In the genomic region with DNA sequence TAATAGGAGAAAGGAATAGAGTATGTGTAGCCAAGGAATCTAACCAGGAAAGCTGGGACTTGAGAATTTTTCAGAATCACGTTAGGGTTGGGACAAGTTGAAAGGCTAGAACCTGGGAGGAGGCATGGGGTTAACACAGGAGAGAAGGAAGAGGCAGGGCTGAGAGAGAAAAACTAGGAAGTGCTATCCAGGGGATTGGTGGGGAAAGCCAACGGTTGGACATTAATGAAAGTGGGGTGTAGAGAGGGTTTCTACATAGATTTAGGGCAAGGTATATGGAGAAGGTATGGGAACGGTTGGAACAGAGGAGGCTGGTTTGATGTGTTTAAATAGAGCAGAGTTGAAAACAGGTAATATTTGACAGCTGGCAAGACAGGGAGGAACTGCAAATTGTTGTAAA, we compare ENCODE assay signal across 10 cellular contexts. TPM values are rescaled to one million over a fixed set of nuclear protein-coding genes. Genes with fewer than 3 reads are reported as not detected.
DNase-seq lines count a peak whose midpoint lies in the region; ATAC-seq, FAIRE-seq and TF ChIP-seq lines count a peak whose summit lies in the region.
"Had no signal": no experiment of that assay in that cellular context is flagged by ENCODE, and none has a peak within 500 bp of the region (broad histone marks: within the 10 kb centered on the region; RNA-seq: fewer than 3 reads in every experiment).

No MANE protein-coding gene starts in this region.

- H2BK12ac ChIP-seq in H1 (ENCODE audit: low read depth, low read length), result no peak overlapping the region

- POLR2A ChIA-PET in CD8-positive, alpha-beta T cell (lab: Charles Lee), result interaction anchor here (1.3 to 3.1 kb wide), 2 partner anchors 12 to 113 kb away, joined by 3 to 7 read pairs; no protein-coding TSS in a partner anchor
- POLR2A ChIA-PET in H1 (lab: Charles Lee; ENCODE audit: partially characterized antibody), result interaction anchor here (1.1 to 8.3 kb wide), 5 partner anchors 8 to 20 kb away, joined by 3 to 180 read pairs (median 96); partner anchors contain the start of gene ELOB

- no peaks in the 10 kb centered on the region for H3K9me3 ChIP-seq in CD8-positive, alpha-beta T cell (ENCODE audit: low read length)
- peaks cover 0 to 2% of the 10 kb centered on the region in 2 experiments; a peak in 1 of 4 replicates for H3K9me3 ChIP-seq in H1 (ENCODE audit: insufficient read depth in 2 of 2, low read depth in 1 of 2, low read length in 1 of 2)
- no peaks in the 10 kb centered on the region for H3K9me3 ChIP-seq in osteoblast (ENCODE audit: low read depth, low read length)

- no peaks in the 10 kb centered on the region for H3K27me3 Mint-ChIP-seq in CD8-positive, alpha-beta T cell (ENCODE audit: low read depth)

- no peak overlapping the region for H4K8ac ChIP-seq in H1 (ENCODE audit: extremely low read depth, insufficient read depth, low read length)

- no peak overlapping the region for H2BK120ac ChIP-seq in H1 (replicated peaks; ENCODE audit: low read depth, low read length)

- FAIRE-seq in H1 (lab: Jason Lieb, UNC), result no peak

- no peak for TF ChIP-seq POLR2A in NB4 (IDR thresholded peaks at IDR 0.05; ENCODE audit: extremely low read depth, insufficient read length)
- TF ChIP-seq POLR2A in H1 (IDR thresholded peaks at IDR 0.05; ENCODE audit: control extremely low read depth in 1 of 2, low read depth in 2 of 2, low read length in 2 of 2), result no peak

- H2AFZ ChIP-seq in H1 (ENCODE audit: low read length) (no peak overlapping the region), osteoblast (ENCODE audit: low read length) (no peak overlapping the region)

- no peak overlapping the region for H2BK20ac ChIP-seq in H1 (ENCODE audit: low read length)

- peaks cover 43% of the 10 kb centered on the region for H3K4me1 ChIP-seq in CD8-positive, alpha-beta T cell (ENCODE audit: insufficient read depth, low read length)
- H3K4me1 ChIP-seq in H1 (replicated peaks in 1 of 4; ENCODE audit: control insufficient read depth in 3 of 4, insufficient read depth in 4 of 4, low read length in 3 of 4), result peaks cover 2 to 8% (median 5%) of the 10 kb centered on the region in 4 experiments; a peak in 6 of 7 replicates
- peaks cover 25% of the 10 kb centered on the region for H3K4me1 ChIP-seq in osteoblast (ENCODE audit: insufficient read depth, low read length)

- intact Hi-C loops in CD8-positive, alpha-beta T cell (cut with DNase I, micrococcal nuclease), result loop anchor here in 1 of 2 experiments (2.0 kb wide), 1 partner anchor 14 kb away; no protein-coding TSS in a partner anchor
- intact Hi-C loops in posterior vena cava (cut with DNase I), result no loop called here

- peaks cover 29% of the 10 kb centered on the region for H3K36me3 ChIP-seq in CD8-positive, alpha-beta T cell (ENCODE audit: insufficient read depth, low read length)
- H3K36me3 ChIP-seq in H1 (ENCODE audit: control insufficient read depth in 2 of 4, insufficient read depth in 4 of 4, low read length in 3 of 4), result peaks cover 21 to 45% (median 37%) of the 10 kb centered on the region in 4 experiments
- peaks cover 35% of the 10 kb centered on the region for H3K36me3 ChIP-seq in osteoblast (ENCODE audit: insufficient read depth, low read length)

- H3K79me2 ChIP-seq in H1 (ENCODE audit: control insufficient read depth in 1 of 2, insufficient read depth in 2 of 2, low read length in 2 of 2) (peaks cover 52 to 79% of the 10 kb centered on the region in 2 experiments), osteoblast (ENCODE audit: insufficient read depth, low read length) (peaks cover 81% of the 10 kb centered on the region)

- H4K91ac ChIP-seq in H1 (replicated peaks; ENCODE audit: insufficient read length, low read length), result no peak overlapping the region

- WGBS in H1 (ENCODE audit: extremely low coverage in 1 of 2, insufficient coverage in 1 of 2, insufficient read length in 1 of 2, insufficient replicate concordance in 2 of 2, low coverage in 1 of 2, low lambda C conversion rate in 2 of 2, missing lambda C conversion rate in 1 of 2), 2 experiments, result 67 to 100% methylated on average over 1 to 3 of the region's 3 CpGs

- peaks cover 8% of the 10 kb centered on the region; the same call in 1 of the 2 replicates for H3K23me2 ChIP-seq in H1 (ENCODE audit: low read depth, low read length)

- no peak for ATAC-seq in CD8-positive, alpha-beta T cell

- no peak overlapping the region for H3K23ac ChIP-seq in H1 (ENCODE audit: insufficient read length)

- no peak overlapping the region for H3K4ac ChIP-seq in H1 (replicated peaks; ENCODE audit: insufficient read length, low read depth, low read length)

- H2AK5ac ChIP-seq in H1 (ENCODE audit: low read depth, low read length), result no peak overlapping the region

- H3K14ac ChIP-seq in H1 (ENCODE audit: insufficient read length), result no peak overlapping the region

- peaks cover 67% of the 10 kb centered on the region for H3K36me3 Mint-ChIP-seq in CD8-positive, alpha-beta T cell

- peaks cover 2% of the 10 kb centered on the region for H3K9me3 Mint-ChIP-seq in CD8-positive, alpha-beta T cell

- H3K9ac ChIP-seq in H1 (replicated peaks in 1 of 4; ENCODE audit: extremely low read depth in 1 of 4, low read depth in 3 of 4, low read length in 3 of 4), result peak overlapping the region in 2 of 4 experiments; percentile 12 to 38; a peak in 1 of 7 replicates

- TF ChIP-seq EP300 in H1 (IDR thresholded peaks at IDR 0.05; ENCODE audit: borderline replicate concordance in 1 of 2, low read depth in 2 of 2, low read length in 2 of 2), result no peak

- no peak for TF ChIP-seq RAD21 in H1 (IDR thresholded peaks at IDR 0.05 in 1 of 2, conservative IDR thresholded peaks at IDR 0.05 in 1 of 2; ENCODE audit: low read depth in 2 of 2, low read length in 2 of 2)

- H2BK5ac ChIP-seq in H1 (ENCODE audit: low read depth, low read length), result no peak overlapping the region

- H3K4me3 ChIP-seq in CD8-positive, alpha-beta T cell (ENCODE audit: low read depth, low read length), result peak overlapping the region; percentile 2
- H3K4me3 ChIP-seq in NB4 (ENCODE audit: low read depth, low read length), result peak overlapping the region; percentile 99
- H3K4me3 ChIP-seq in H1 (ENCODE audit: extremely low read depth in 1 of 4, insufficient read depth in 2 of 4, low read depth in 3 of 4, low read length in 4 of 4), result peak overlapping the region in 3 of 4 experiments; percentile 14 to 89 (median 88); a peak in 5 of 8 replicates
- H3K4me3 ChIP-seq in osteoblast (ENCODE audit: insufficient read depth, low read length), result peak overlapping the region; percentile 87

- H4K20me1 ChIP-seq in H1 (replicated peaks in 1 of 2; ENCODE audit: control insufficient read depth in 1 of 2, insufficient read depth in 2 of 2, low read length in 2 of 2) (peaks cover 21 to 25% of the 10 kb centered on the region in 2 experiments), osteoblast (ENCODE audit: insufficient read depth, low read length) (peaks cover 65% of the 10 kb centered on the region)

- no peak overlapping the region for H3K27ac ChIP-seq in CD8-positive, alpha-beta T cell (ENCODE audit: low read depth, low read length)
- H3K27ac ChIP-seq in H1 (ENCODE audit: low read depth, low read length) (no peak overlapping the region), osteoblast (ENCODE audit: low read depth, low read length) (peak overlapping the region; percentile 13)

- peak overlapping the region; percentile 89 for H3K4me3 Mint-ChIP-seq in CD8-positive, alpha-beta T cell

- H3K4me1 Mint-ChIP-seq in CD8-positive, alpha-beta T cell (ENCODE audit: low read depth), result peaks cover 67% of the 10 kb centered on the region

- no peak overlapping the region for H3K56ac ChIP-seq in H1 (replicated peaks; ENCODE audit: insufficient read length, low read depth, low read length)

- no peak overlapping the region for H2BK15ac ChIP-seq in H1 (ENCODE audit: low read length)

- peaks cover 5% of the 10 kb centered on the region; the same call in 1 of the 2 replicates for H3K79me1 ChIP-seq in H1 (ENCODE audit: low read depth, low read length)

- peak overlapping the region; percentile 77 to 82 for H3K4me2 ChIP-seq in H1 (ENCODE audit: insufficient read depth in 1 of 2, low read depth in 2 of 2, low read length in 2 of 2)
- peak overlapping the region; percentile 90 for H3K4me2 ChIP-seq in osteoblast (ENCODE audit: insufficient read depth, low read length)

- no peak overlapping the region for H3K18ac ChIP-seq in H1 (ENCODE audit: extremely low read depth, low read length)

- no peaks in the 10 kb centered on the region for H3K27me3 ChIP-seq in CD8-positive, alpha-beta T cell (ENCODE audit: insufficient read depth, low read length)
- no peaks in the 10 kb centered on the region for H3K27me3 ChIP-seq in H1 (replicated peaks in 1 of 4; ENCODE audit: control insufficient read depth in 3 of 4, extremely low read depth in 1 of 4, insufficient read depth in 3 of 4, low read length in 3 of 4)
- H3K27me3 ChIP-seq in osteoblast (ENCODE audit: insufficient read depth, low read length), result no peaks in the 10 kb centered on the region

- no peak for TF ChIP-seq CTCF in CD8-positive, alpha-beta T cell (IDR thresholded peaks at IDR 0.05)
- TF ChIP-seq CTCF in NB4 (IDR thresholded peaks at IDR 0.05; ENCODE audit: low read depth, low read length) (no peak), H1 (IDR thresholded peaks at IDR 0.05; ENCODE audit: control extremely low read depth in 1 of 3, insufficient read depth in 1 of 3, low read depth in 1 of 3, low read length in 3 of 3) (no peak), osteoblast (IDR thresholded peaks at IDR 0.05; ENCODE audit: extremely low read depth, low read depth, low read length) (no peak)

- no peak overlapping the region for H4K5ac ChIP-seq in H1 (ENCODE audit: insufficient read length, low read depth, low read length)

- DNase-seq in CD8-positive, alpha-beta T cell, result no peak
- DNase-seq in NB4 (ENCODE audit: low read depth) (no peak), H1 (ENCODE audit: low read depth in 1 of 2, low spot score in 2 of 2) (no peak), osteoblast (ENCODE audit: insufficient read length, low spot score, missing footprints) (peak; percentile 85), DMS53 treated with DMSO at 0.1 percent for 48 hours (lab: John Stamatoyannopoulos, UW; ENCODE audit: unreplicated experiment) (no peak), posterior vena cava (ENCODE audit: low spot score) (no peak), AG08396 (ENCODE audit: low spot score) (no peak)
- DNase-seq in activated CD4-positive, alpha-beta T cell treated with anti-CD3 and anti-CD28 coated beads for 4 hours, result no peak
- DNase-seq: NCI-H2171 treated with DMSO at 0.1 percent for 48 hours had no signal

- peak overlapping the region; percentile 84 for H3K27ac Mint-ChIP-seq in CD8-positive, alpha-beta T cell

- CTCF ChIA-PET in CD8-positive, alpha-beta T cell (lab: Charles Lee), result no interaction called here
- CTCF ChIA-PET in H1 (lab: Charles Lee; ENCODE audit: partially characterized antibody), result no interaction called here

RNA-seq across cellular contexts. Expression of gene SRRM2, which starts 2.7 kb away (rescaled TPM):
- total RNA-seq in CD8-positive, alpha-beta T cell, result 1,000 to 10,000 TPM; 1,249 to 1,283 TPM
- total RNA-seq in H1 (2021; fragmentation: NEBNext Ultra II Directional; extraction: Animal tissue kit (Norgen Biotek cat#: 25700)), result 563 and 579 TPM in 2 replicates
- 300 and 654 TPM in 2 replicates for polyA plus RNA-seq in H1 (2011; rRNA removed)
- 295 TPM for polyA plus RNA-seq in H1 (2011; cell fraction: cytosol; rRNA removed)
- 2,432 TPM for polyA plus RNA-seq in H1 (2011; cell fraction: nucleus; rRNA removed)
- 719 to 870 TPM (median 834 TPM) in 4 replicates for polyA plus RNA-seq in H1 (2012, experiment 1 of 2)
- 118 TPM for polyA plus RNA-seq in H1 (2012, experiment 2 of 2)
- 837 TPM for polyA plus RNA-seq in H1 (2013, experiment 1 of 2)
- 754 TPM for polyA plus RNA-seq in H1 (2013, experiment 2 of 2)
- polyA minus RNA-seq in H1 (2011; rRNA and poly(A)+ RNA removed), result 129 and 194 TPM in 2 replicates
- 277 TPM for polyA minus RNA-seq in H1 (2011; cell fraction: cytosol; rRNA and poly(A)+ RNA removed)
- 360 TPM for polyA minus RNA-seq in H1 (2011; cell fraction: nucleus; rRNA and poly(A)+ RNA removed)
- total RNA-seq in osteoblast (56.8 and 62.2 TPM in 2 replicates), posterior vena cava (100 to 1,000 TPM; 320 to 360 TPM)

RNA-seq across cellular contexts. Expression of gene ELOB, which starts 21.9 kb away (rescaled TPM):
- total RNA-seq in CD8-positive, alpha-beta T cell, result 10 to 100 TPM; 70.3 to 71.5 TPM
- total RNA-seq in H1 (2021; fragmentation: NEBNext Ultra II Directional; extraction: Animal tissue kit (Norgen Biotek cat#: 25700)), result 237 and 248 TPM in 2 replicates
- 1,357 and 1,702 TPM in 2 replicates for polyA plus RNA-seq in H1 (2011; rRNA removed)
- polyA plus RNA-seq in H1 (2011; cell fraction: cytosol; rRNA removed), result 705 TPM
- 474 TPM for polyA plus RNA-seq in H1 (2011; cell fraction: nucleus; rRNA removed)
- polyA plus RNA-seq in H1 (2012, experiment 1 of 2), result 292 to 520 TPM (median 401 TPM) in 4 replicates
- polyA plus RNA-seq in H1 (2012, experiment 2 of 2), result 2,300 TPM
- polyA plus RNA-seq in H1 (2013, experiment 1 of 2), result 136 TPM
- 134 TPM for polyA plus RNA-seq in H1 (2013, experiment 2 of 2)
- polyA minus RNA-seq in H1 (2011; rRNA and poly(A)+ RNA removed), result 86.0 and 133 TPM in 2 replicates
- polyA minus RNA-seq in H1 (2011; cell fraction: cytosol; rRNA and poly(A)+ RNA removed), result 98.0 TPM
- polyA minus RNA-seq in H1 (2011; cell fraction: nucleus; rRNA and poly(A)+ RNA removed), result 84.9 TPM
- 173 and 195 TPM in 2 replicates for total RNA-seq in osteoblast
- total RNA-seq in posterior vena cava, result 100 to 1,000 TPM; 182 to 196 TPM

RNA-seq across cellular contexts. Expression of gene PRSS33, which starts 32.2 kb away (rescaled TPM):
- total RNA-seq in CD8-positive, alpha-beta T cell, result not detected
- total RNA-seq in H1 (2021; fragmentation: NEBNext Ultra II Directional; extraction: Animal tissue kit (Norgen Biotek cat#: 25700)), result not detected in 2 replicates
- 0.09 and 0.17 TPM in 2 replicates for polyA plus RNA-seq in H1 (2011; rRNA removed)
- 0.16 TPM for polyA plus RNA-seq in H1 (2011; cell fraction: cytosol; rRNA removed)
- polyA plus RNA-seq in H1 (2011; cell fraction: nucleus; rRNA removed), result 0.37 TPM
- polyA plus RNA-seq in H1 (2012, experiment 1 of 2), result not detected in 4 replicates
- 0.13 TPM for polyA plus RNA-seq in H1 (2012, experiment 2 of 2)
- 0.12 TPM for polyA plus RNA-seq in H1 (2013, experiment 1 of 2)
- 0.02 TPM for polyA plus RNA-seq in H1 (2013, experiment 2 of 2)
- polyA minus RNA-seq in H1 (2011; rRNA and poly(A)+ RNA removed), result not detected in 2 replicates
- polyA minus RNA-seq in H1 (2011; cell fraction: cytosol; rRNA and poly(A)+ RNA removed), result not detected
- not detected for polyA minus RNA-seq in H1 (2011; cell fraction: nucleus; rRNA and poly(A)+ RNA removed)
- total RNA-seq in osteoblast, result not detected in 2 replicates
- total RNA-seq in posterior vena cava, result not detected
- total RNA-seq: kidney epithelial cell had no signal

RNA-seq across cellular contexts. Expression of gene PRSS27, which starts 35.1 kb away (rescaled TPM):
- under 1 TPM; 0.53 to 0.65 TPM for total RNA-seq in CD8-positive, alpha-beta T cell
- total RNA-seq in H1 (2021; fragmentation: NEBNext Ultra II Directional; extraction: Animal tissue kit (Norgen Biotek cat#: 25700)), result 1.3 and 2.2 TPM in 2 replicates
- polyA plus RNA-seq in H1 (2011; rRNA removed), result 7.5 and 10.5 TPM in 2 replicates
- 9.6 TPM for polyA plus RNA-seq in H1 (2011; cell fraction: cytosol; rRNA removed)
- polyA plus RNA-seq in H1 (2011; cell fraction: nucleus; rRNA removed), result 9.4 TPM
- 2.8 to 4.0 TPM (median 3.3 TPM) in 4 replicates for polyA plus RNA-seq in H1 (2012, experiment 1 of 2)
- polyA plus RNA-seq in H1 (2012, experiment 2 of 2), result 1.9 TPM
- polyA plus RNA-seq in H1 (2013, experiment 1 of 2), result 2.7 TPM
- polyA plus RNA-seq in H1 (2013, experiment 2 of 2), result 2.2 TPM
- 0.95 and 1.1 TPM in 2 replicates for polyA minus RNA-seq in H1 (2011; rRNA and poly(A)+ RNA removed)
- polyA minus RNA-seq in H1 (2011; cell fraction: cytosol; rRNA and poly(A)+ RNA removed), result 2.5 TPM
- polyA minus RNA-seq in H1 (2011; cell fraction: nucleus; rRNA and poly(A)+ RNA removed), result 3.3 TPM
- total RNA-seq in osteoblast, result 1.5 and 2.5 TPM in 2 replicates
- 1 to 10 TPM in 1 of 2 donors, under 1 TPM in 1; 0.71 to 1.4 TPM for total RNA-seq in posterior vena cava

RNA-seq across cellular contexts. Expression of gene PRSS41, which starts 43.1 kb away (rescaled TPM):
- not detected for total RNA-seq in CD8-positive, alpha-beta T cell
- total RNA-seq in H1 (2021; fragmentation: NEBNext Ultra II Directional; extraction: Animal tissue kit (Norgen Biotek cat#: 25700)), result not detected in 2 replicates
- not detected in 2 replicates for polyA plus RNA-seq in H1 (2011; rRNA removed)
- not detected for polyA plus RNA-seq in H1 (2011; cell fraction: cytosol; rRNA removed)
- 0.10 TPM for polyA plus RNA-seq in H1 (2011; cell fraction: nucleus; rRNA removed)
- polyA plus RNA-seq in H1 (2012, experiment 1 of 2), result not detected in 4 replicates
- polyA plus RNA-seq in H1 (2012, experiment 2 of 2), result not detected
- not detected for polyA plus RNA-seq in H1 (2013, experiment 1 of 2)
- not detected for polyA plus RNA-seq in H1 (2013, experiment 2 of 2)
- not detected in 2 replicates for polyA minus RNA-seq in H1 (2011; rRNA and poly(A)+ RNA removed)
- polyA minus RNA-seq in H1 (2011; cell fraction: cytosol; rRNA and poly(A)+ RNA removed), result not detected
- polyA minus RNA-seq in H1 (2011; cell fraction: nucleus; rRNA and poly(A)+ RNA removed), result not detected
- total RNA-seq in osteoblast (not detected in 2 replicates), posterior vena cava (not detected)
- total RNA-seq: kidney epithelial cell had no signal

Comparison
In these comparisons a context has a peak if more than half of its experiments do, and no peak if none do; other contexts are left out.
1. H3K4me3 ChIP-seq: peak in every context shown above with its lines; median percentile 99 in NB4; 88 in H1; 87 in osteoblast; 2 in CD8-positive, alpha-beta T cell.